Comparison of ENCODE assay signal across 7 cellular contexts in the genomic region with DNA sequence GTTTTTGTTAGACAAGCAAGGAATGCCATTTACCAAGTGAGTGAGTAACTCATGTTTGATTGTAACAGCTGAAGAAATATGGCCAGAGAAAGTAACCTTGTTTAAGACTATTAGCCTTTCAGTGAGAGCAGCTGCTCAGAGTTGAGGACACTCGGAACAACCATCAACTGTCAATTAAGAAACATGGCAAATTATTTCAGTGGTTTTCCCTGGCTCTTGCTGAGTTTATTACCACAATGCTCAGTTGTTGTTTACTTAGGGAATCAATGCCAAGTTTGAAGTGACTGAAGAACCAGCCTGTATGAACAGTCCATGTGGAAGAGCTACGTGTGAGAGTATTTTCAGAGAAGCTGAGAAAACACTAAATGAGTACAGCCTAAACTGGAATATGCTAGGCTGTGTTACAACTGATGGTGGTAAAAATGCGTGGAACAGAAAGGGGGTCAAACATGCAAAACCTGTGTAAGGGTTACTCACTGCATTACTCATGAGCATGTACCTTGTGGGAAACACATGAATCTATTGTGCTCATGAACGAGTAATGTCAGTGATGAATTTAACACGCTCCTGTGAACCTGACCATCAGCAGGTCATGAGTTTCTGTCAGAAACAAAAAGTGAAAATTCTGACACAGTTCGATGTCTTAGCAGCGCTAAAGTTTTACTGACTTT. TPM values are rescaled to one million over a fixed set of nuclear protein-coding genes. Genes with fewer than 3 reads are reported as not detected.
A peak's percentile ranks its signal among the peaks of the same experiment; 100 is the strongest.
DNase-seq lines count a peak whose midpoint lies in the region; ATAC-seq, FAIRE-seq and TF ChIP-seq lines count a peak whose summit lies in the region.

No MANE protein-coding gene starts in this region.

- peak; percentile 94 for FAIRE-seq in GM12878 (lab: Jason Lieb, UNC)

- SMC1A ChIA-PET in GM12878 (lab: Charles Lee; ENCODE audit: uncharacterized antibody, unreplicated experiment): interaction anchor here (1.0 to 8.9 kb wide), 19 partner anchors 10 to 155 kb away, joined by 3 to 84 read pairs (median 7); no protein-coding TSS in a partner anchor

- DNase-seq in GM13976 (ENCODE audit: low spot score) (peak; percentile 75), HPDE6-E6E7 (ENCODE audit: extremely low spot score) (peak; percentile 84), GM12878 (ENCODE audit: low read depth, low spot score) (peak; percentile 96), lung microvascular endothelial cell (ENCODE audit: low read depth in 2 of 2) (peak; percentile 44 to 69), H7 (no peak), putamen (ENCODE audit: low spot score) (no peak)

- TF ChIP-seq RAD21 in GM12878 (IDR thresholded peaks at IDR 0.05; ENCODE audit: insufficient read depth, low read depth, low read length): peak; percentile 19; the same call in 1 of the 2 replicates

- BruUV-seq in GM12878 (replicated peaks; lab: Mats Ljungman, UMichigan): TSS peak; percentile 9

- intact Hi-C loops in GM12878 (cut with micrococcal nuclease; ENCODE audit: unreplicated experiment): loop anchor here (1.0 to 2.0 kb wide), 3 partner anchors 16 to 78 kb away; no protein-coding TSS in a partner anchor

- in situ Hi-C loops in GM13976 (cut with MboI; ENCODE audit: low sequenced_read_pairs, unreplicated experiment): no loop called here
- in situ Hi-C loops in GM12878 (cut with MboI): no loop called here

- H3K36me3 ChIP-seq in GM12878 (ENCODE audit: control insufficient read depth in 2 of 2, insufficient read depth in 2 of 2, low read length in 1 of 2) (peaks cover 0 to 6% of the 10 kb centered on the region in 2 experiments; a peak in 2 of 4 replicates), H7 (replicated peaks; ENCODE audit: control insufficient read depth, insufficient read depth, low read length) (no peaks in the 10 kb centered on the region)

- POLR2A ChIA-PET in GM12878 (lab: Charles Lee): interaction anchor here (0.5 to 2.6 kb wide), 14 partner anchors 9 to 614 kb away, joined by 3 to 25 read pairs (median 4); no protein-coding TSS in a partner anchor

- H3K4me1 ChIP-seq in GM12878 (ENCODE audit: control insufficient read depth, insufficient read depth, low read length): peaks cover 46% of the 10 kb centered on the region

- H3K9ac ChIP-seq in GM12878 (ENCODE audit: control insufficient read depth, insufficient read depth, low read length): peak overlapping the region; percentile 79

- no peaks in the 10 kb centered on the region for H4K20me1 ChIP-seq in GM12878 (ENCODE audit: control insufficient read depth, insufficient read depth)

- peak overlapping the region; percentile 53; the same call in 1 of the 2 replicates for H3K4me3 ChIP-seq in GM12878
- no peak overlapping the region for H3K4me3 ChIP-seq in H7 (ENCODE audit: insufficient read depth, low read depth, low read length)

- TF ChIP-seq EP300 in GM12878 (IDR thresholded peaks at IDR 0.05; ENCODE audit: borderline replicate concordance in 1 of 2, control insufficient read depth in 1 of 2, low read depth in 2 of 2, low read length in 2 of 2): peak; percentile 49 to 86; a peak in 3 of 4 replicates

- H3K27me3 ChIP-seq in GM12878 (replicated peaks in 1 of 2; ENCODE audit: control insufficient read depth in 2 of 2, insufficient read depth in 2 of 2, low read length in 1 of 2) (no peaks in the 10 kb centered on the region), H7 (ENCODE audit: control insufficient read depth, insufficient read depth, low read length) (no peaks in the 10 kb centered on the region)

- TF ChIP-seq POLR2A in GM12878 (IDR thresholded peaks at IDR 0.05; ENCODE audit: low read depth, low read length): no peak

- WGBS in GM12878 (ENCODE audit: insufficient coverage, insufficient replicate concordance, low lambda C conversion rate, missing lambda C conversion rate): 10% methylated on average over 7 of the region's 7 CpGs

- H3K9me3 ChIP-seq in GM12878 (replicated peaks; ENCODE audit: control insufficient read depth, insufficient read depth, low read length): no peaks in the 10 kb centered on the region; the same call in 2 of the 3 replicates

- H3K27ac ChIP-seq in GM12878 (ENCODE audit: control insufficient read depth, insufficient read depth): peak overlapping the region; percentile 95

- RAD21 ChIA-PET in GM12878 (lab: Charles Lee; ENCODE audit: unreplicated experiment): interaction anchor here (0.7 to 7.3 kb wide), 18 partner anchors 9 to 159 kb away, joined by 3 to 71 read pairs (median 5); partner anchors contain the start of gene GNA13

- H3K79me2 ChIP-seq in GM12878 (ENCODE audit: control insufficient read depth, insufficient read depth, low read length): peaks cover 98% of the 10 kb centered on the region

- H3K4me2 ChIP-seq in GM12878 (ENCODE audit: control insufficient read depth, insufficient read depth): peak overlapping the region; percentile 83

- CTCF ChIA-PET in GM12878 (lab: Yijun Ruan, JAX): interaction anchor here (0.9 to 5.0 kb wide), 10 partner anchors 10 to 175 kb away, joined by 3 to 30 read pairs (median 6); no protein-coding TSS in a partner anchor

- no peak overlapping the region for H2AFZ ChIP-seq in GM12878 (ENCODE audit: control insufficient read depth, low read depth, low read length)

- ATAC-seq in GM21515 (IDR thresholded peaks at IDR 0.05; ENCODE audit: unreplicated experiment): peak; percentile 75
- ATAC-seq in GM12878: peak; percentile 93

- TF ChIP-seq CTCF in GM13976 (IDR thresholded peaks at IDR 0.05; ENCODE audit: borderline replicate concordance, control extremely low read depth, extremely low read depth, insufficient read depth, missing control alignments): no peak
- TF ChIP-seq CTCF in GM12878 (IDR thresholded peaks at IDR 0.05 in 2 of 3, conservative IDR thresholded peaks at IDR 0.05 in 1 of 3; ENCODE audit: control insufficient read depth in 2 of 3, extremely low read depth in 1 of 3, insufficient read depth in 1 of 3, low read depth in 3 of 3, low read length in 3 of 3): no peak

TF ChIP-seq in GM12878, 131 proteins besides CTCF, POLR2A, EP300 and RAD21 (continues in another document):
- TF ChIP-seq MEF2B (IDR thresholded peaks at IDR 0.05; ENCODE audit: partially characterized antibody, poor library complexity, severe bottlenecking) (peak; percentile 78), ZNF384 (IDR thresholded peaks at IDR 0.05; ENCODE audit: borderline replicate concordance, low read depth, low read length) (no peak), POU2F2 (IDR thresholded peaks at IDR 0.05; ENCODE audit: borderline replicate concordance, low read depth, low read length) (peak; percentile 95; the same call in 2 of the 3 replicates), SMAD1 (IDR thresholded peaks at IDR 0.05; ENCODE audit: low read depth, partially characterized antibody) (peak; percentile 63), KLF5 (IDR thresholded peaks at IDR 0.05; ENCODE audit: partially characterized antibody) (peak; percentile 34), IKZF1 (conservative IDR thresholded peaks at IDR 0.05) (peak; percentile 73), CBFB (IDR thresholded peaks at IDR 0.05; ENCODE audit: low read depth) (no peak), ZNF24 (IDR thresholded peaks at IDR 0.05) (peak; percentile 65), BMI1 (IDR thresholded peaks at IDR 0.05; ENCODE audit: borderline replicate concordance) (peak; percentile 16; the same call in 1 of the 2 replicates), SP1 (IDR thresholded peaks at IDR 0.05; ENCODE audit: low read depth, low read length) (peak; percentile 39), JUNB (IDR thresholded peaks at IDR 0.05) (peak; percentile 77), NFIC (IDR thresholded peaks at IDR 0.05; ENCODE audit: low read depth, low read length) (peak; percentile 87), EED (IDR thresholded peaks at IDR 0.05; ENCODE audit: low read depth) (peak; percentile 68), DPF2 (IDR thresholded peaks at IDR 0.05) (peak; percentile 75), HDAC2 (IDR thresholded peaks at IDR 0.05) (no peak), MTA2 (IDR thresholded peaks at IDR 0.05; ENCODE audit: low read depth) (peak; percentile 85), ATF7 (IDR thresholded peaks at IDR 0.05; ENCODE audit: low read depth) (peak; percentile 96), TCF3 (IDR thresholded peaks at IDR 0.05; ENCODE audit: borderline replicate concordance, insufficient read depth, low read depth, low read length) (0 out of 2 replicates have a peak, but pooled peaks have one; percentile 33), PAX8 (IDR thresholded peaks at IDR 0.05) (no peak), SMAD5 (IDR thresholded peaks at IDR 0.05; ENCODE audit: low read depth) (no peak)
- TF ChIP-seq, protein P1, sequence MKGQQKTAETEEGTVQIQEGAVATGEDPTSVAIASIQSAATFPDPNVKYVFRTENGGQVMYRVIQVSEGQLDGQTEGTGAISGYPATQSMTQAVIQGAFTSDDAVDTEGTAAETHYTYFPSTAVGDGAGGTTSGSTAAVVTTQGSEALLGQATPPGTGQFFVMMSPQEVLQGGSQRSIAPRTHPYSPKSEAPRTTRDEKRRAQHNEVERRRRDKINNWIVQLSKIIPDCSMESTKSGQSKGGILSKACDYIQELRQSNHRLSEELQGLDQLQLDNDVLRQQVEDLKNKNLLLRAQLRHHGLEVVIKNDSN (IDR thresholded peaks at IDR 0.05; ENCODE audit: borderline replicate concordance, extremely low read length, insufficient read depth, low read depth, low read length): no peak

RNA-seq across cellular contexts. Expression of gene GNA13, which starts 33.7 kb away (rescaled TPM):
- total RNA-seq in GM12878 (2013; cell fraction: nucleolus; rRNA removed): 62.4 and 63.0 TPM in 2 replicates
- total RNA-seq in GM12878 (2014; rRNA removed) (39.3 and 45.2 TPM in 2 replicates), GM12878 (2014; rRNA removed; fragmentation: Illumina TruSeq; extraction: Trizol) (49.2 and 49.6 TPM in 2 replicates), GM12878 (2021) (40.5 and 43.5 TPM in 2 replicates), lung microvascular endothelial cell (29.6 and 39.9 TPM in 2 replicates)
- 20.1 TPM for polyA plus RNA-seq in GM12878 (2011; ENCODE audit: low read depth)
- polyA plus RNA-seq in GM12878 (2011; rRNA removed) (59.7 and 85.8 TPM in 2 replicates), GM12878 (2014; fragmentation: Illumina TruSeq; extraction: Trizol) (43.3 and 56.8 TPM in 2 replicates), GM12878 (2014; fragmentation: Nextera tagmentation; extraction: Ambion mirVana) (10 to 100 TPM in 1 of 2 experiments, 1 to 10 TPM in 1; 9.8 to 10.9 TPM), GM12878 (2014; rRNA removed) (22.7 and 26.4 TPM in 2 replicates), GM12878 (2016; fragmentation: Nextera tagmentation; extraction: Ambion mirVana) (10 to 100 TPM; 31.4 to 33.6 TPM)
- 21.1 and 27.1 TPM in 2 replicates for polyA plus RNA-seq in GM12878 (2011; cell fraction: cytosol; rRNA removed)
- polyA plus RNA-seq in GM12878 (2011; cell fraction: nucleus; rRNA removed): 17.5 and 21.7 TPM in 2 replicates
- 30.6 and 42.6 TPM in 2 replicates for polyA plus RNA-seq in GM12878 (2012)
- 62.3 and 96.0 TPM in 2 replicates for polyA minus RNA-seq in GM12878 (2011; rRNA and poly(A)+ RNA removed)
- polyA minus RNA-seq in GM12878 (2011; cell fraction: cytosol; rRNA and poly(A)+ RNA removed): 26.6 and 28.0 TPM in 2 replicates
- 15.1 and 23.2 TPM in 2 replicates for polyA minus RNA-seq in GM12878 (2011; cell fraction: nucleus; rRNA and poly(A)+ RNA removed)
- total RNA-seq in H7 (2014; rRNA removed; shearing (Covaris generic)): 50.4 and 58.0 TPM in 2 replicates

Comparison
In these comparisons a context has a peak if more than half of its experiments do, and no peak if none do; other contexts are left out.
1. DNase-seq: peak in GM13976 (single experiment), HPDE6-E6E7 (single experiment), GM12878 (single experiment) and lung microvascular endothelial cell (2 of 2); none in H7 (single experiment) and putamen (single experiment).